20 cellular contexts compared by ENCODE assay signal in genomic region chr1:153770812-153771211, GRCh38. TPM values are rescaled to one million over a fixed set of nuclear protein-coding genes. Genes with fewer than 3 reads are reported as not detected.
DNase-seq lines count a peak whose midpoint lies in the region; ATAC-seq and TF ChIP-seq lines count a peak whose summit lies in the region.
"Had no signal": no experiment of that assay in that cellular context is flagged by ENCODE, and none has a peak within 500 bp of the region (broad histone marks: within the 10 kb centered on the region; RNA-seq: fewer than 3 reads in every experiment).

No MANE protein-coding gene starts in this region.

- peaks cover 20% of the 10 kb centered on the region for H3K36me3 ChIP-seq in BE2C
- H3K36me3 ChIP-seq in esophagus muscularis mucosa: peaks cover 19 to 80% (median 72%) of the 10 kb centered on the region in 4 donors
- H3K36me3 ChIP-seq in gastrocnemius medialis: peaks cover 0 to 52% of the 10 kb centered on the region in 2 donors
- H3K36me3 ChIP-seq in Peyer's patch: peaks cover 0 to 67% (median 0%) of the 10 kb centered on the region in 3 donors

- WGBS in esophagus muscularis mucosa: 51% methylated on average over 11 of the region's 11 CpGs

- intact Hi-C loops in esophagus muscularis mucosa (cut with DNase I): no loop called here
- intact Hi-C loops in gastrocnemius medialis (cut with DNase I; ENCODE audit: low total_unique reads): no loop called here

- DNase-seq in BE2C: peak; percentile 22
- DNase-seq in NCI-H526 treated with DMSO at 0.1 percent for 48 hours (lab: John Stamatoyannopoulos, UW): peak; percentile 28
- no peak for DNase-seq in esophagus muscularis mucosa (ENCODE audit: extremely low spot score)
- no peak for DNase-seq in gastrocnemius medialis
- DNase-seq in SKM-1 treated with dmso at 0.1 percent for 144 hours (lab: John Stamatoyannopoulos, UW; ENCODE audit: unreplicated experiment): no peak
- no peak for DNase-seq in SW 1271 (lab: John Stamatoyannopoulos, UW)
- no peak for DNase-seq in Peyer's patch
- DNase-seq: body of pancreas; cortex of kidney; erythroblast; GDM1; HCEC 1CT; Karpas-422; kidney glomerular epithelial cell; NCI-H1417 treated with DMSO at 0.1 percent for 48 hours; stimulated activated naive CD8-positive, alpha-beta T cell treated with anti-CD3 and anti-CD28 coated beads, Interleukin-15, Interleukin-2, amounts not matched to agents 100 U/mL and 50 U/mL, for 24 hours; T-helper 9 cell had no signal

- peak overlapping the region; percentile 23 to 93 (median 54) for H3K27ac ChIP-seq in esophagus muscularis mucosa (replicated peaks in 1 of 4)
- H3K27ac ChIP-seq in gastrocnemius medialis: peak overlapping the region; percentile 41 to 72 (median 66)
- no peak overlapping the region for H3K27ac ChIP-seq in Peyer's patch
- H3K27ac ChIP-seq: SJSA1 had no signal

- TF ChIP-seq CTCF in BE2C (IDR thresholded peaks at IDR 0.05; ENCODE audit: low read depth, low read length) (no peak), esophagus muscularis mucosa (IDR thresholded peaks at IDR 0.05) (no peak), gastrocnemius medialis (IDR thresholded peaks at IDR 0.05 in 4 of 5, conservative IDR thresholded peaks at IDR 0.05 in 1 of 5) (no peak), Peyer's patch (IDR thresholded peaks at IDR 0.05) (no peak)

- H3K4me3 ChIP-seq in BE2C (ENCODE audit: low read depth, low read length): no peak overlapping the region
- H3K4me3 ChIP-seq in esophagus muscularis mucosa: no peak overlapping the region
- H3K4me3 ChIP-seq in gastrocnemius medialis: no peak overlapping the region
- no peak overlapping the region for H3K4me3 ChIP-seq in Peyer's patch
- H3K4me3 ChIP-seq: body of pancreas, hepatocyte, SJSA1 had no signal

- TF ChIP-seq POLR2A in esophagus muscularis mucosa (IDR thresholded peaks at IDR 0.05; ENCODE audit: low read depth) (no peak), gastrocnemius medialis (IDR thresholded peaks at IDR 0.05) (no peak), Peyer's patch (IDR thresholded peaks at IDR 0.05) (no peak)

- in situ Hi-C loops in gastrocnemius medialis (cut with MboI; ENCODE audit: low sequenced_read_pairs in 4 of 4): loop anchor here in 1 of 4 donors (10.0 kb wide), 1 partner anchor 96 kb away; the partner anchor contains the start of genes ILF2 and NPR1

- H3K27me3 ChIP-seq in BE2C (no peaks in the 10 kb centered on the region), esophagus muscularis mucosa (no peaks in the 10 kb centered on the region), gastrocnemius medialis (no peaks in the 10 kb centered on the region), Peyer's patch (no peaks in the 10 kb centered on the region)
- H3K27me3 ChIP-seq: body of pancreas, hepatocyte, SJSA1 had no signal

- H3K4me1 ChIP-seq in BE2C (peaks cover 6% of the 10 kb centered on the region), esophagus muscularis mucosa (peaks cover 51 to 60% (median 53%) of the 10 kb centered on the region in 4 donors), gastrocnemius medialis (peaks cover 10 to 21% of the 10 kb centered on the region in 2 donors), Peyer's patch (peaks cover 0 to 25% (median 6%) of the 10 kb centered on the region in 4 donors)

- ATAC-seq in gastrocnemius medialis: no peak
- no peak for ATAC-seq in GM21515 (IDR thresholded peaks at IDR 0.05; ENCODE audit: unreplicated experiment)
- ATAC-seq: body of pancreas; stimulated activated naive CD8-positive, alpha-beta T cell treated with anti-CD3 and anti-CD28 coated beads, Interleukin-15, Interleukin-2, amounts not matched to agents 100 U/mL and 50 U/mL, for 24 hours had no signal

- no peaks in the 10 kb centered on the region for H3K9me3 ChIP-seq in BE2C
- H3K9me3 ChIP-seq in esophagus muscularis mucosa: no peaks in the 10 kb centered on the region
- H3K9me3 ChIP-seq in gastrocnemius medialis: no peaks in the 10 kb centered on the region
- H3K9me3 ChIP-seq in Peyer's patch: no peaks in the 10 kb centered on the region
- H3K9me3 ChIP-seq: body of pancreas, SJSA1 had no signal

- TF ChIP-seq EP300 in esophagus muscularis mucosa (IDR thresholded peaks at IDR 0.05): no peak

RNA-seq across cellular contexts. Expression of gene SLC27A3, which starts 4.4 kb away (rescaled TPM):
- 70.5 TPM for polyA plus RNA-seq in BE2C (2012; ENCODE audit: insufficient read depth, insufficient read length, low read depth)
- total RNA-seq in esophagus muscularis mucosa: 10 to 100 TPM; 12.9 to 29.5 (median 19.9) TPM
- total RNA-seq in gastrocnemius medialis: 1 to 10 TPM; 2.3 to 7.9 (median 3.7) TPM
- 100 to 1,000 TPM in 1 of 4 donors, 10 to 100 TPM in 3; 12.3 to 124 (median 22.0) TPM for total RNA-seq in Peyer's patch

RNA-seq across cellular contexts. Expression of gene INTS3, which starts 43.0 kb away (rescaled TPM):
- polyA plus RNA-seq in BE2C (2012; ENCODE audit: insufficient read depth, insufficient read length, low read depth): 51.8 TPM
- total RNA-seq in esophagus muscularis mucosa (10 to 100 TPM; 32.3 to 45.5 (median 38.9) TPM), gastrocnemius medialis (10 to 100 TPM; 16.1 to 28.0 (median 19.9) TPM), Peyer's patch (10 to 100 TPM; 24.3 to 75.1 (median 42.4) TPM)

Comparison
In these comparisons a context has a peak if more than half of its experiments do, and no peak if none do; other contexts are left out.
1. DNase-seq: peak in BE2C (single experiment) and NCI-H526 treated with DMSO at 0.1 percent for 48 hours (single experiment); none in esophagus muscularis mucosa (single experiment), gastrocnemius medialis (0 of 2), SKM-1 treated with dmso at 0.1 percent for 144 hours (single experiment), SW 1271 (0 of 2) and Peyer's patch (0 of 3).
2. H3K27ac ChIP-seq: peak in esophagus muscularis mucosa (4 of 4) and gastrocnemius medialis (4 of 4); none in Peyer's patch (0 of 4).